Comparison of ENCODE assay signal across 12 cellular contexts in the genomic region with DNA sequence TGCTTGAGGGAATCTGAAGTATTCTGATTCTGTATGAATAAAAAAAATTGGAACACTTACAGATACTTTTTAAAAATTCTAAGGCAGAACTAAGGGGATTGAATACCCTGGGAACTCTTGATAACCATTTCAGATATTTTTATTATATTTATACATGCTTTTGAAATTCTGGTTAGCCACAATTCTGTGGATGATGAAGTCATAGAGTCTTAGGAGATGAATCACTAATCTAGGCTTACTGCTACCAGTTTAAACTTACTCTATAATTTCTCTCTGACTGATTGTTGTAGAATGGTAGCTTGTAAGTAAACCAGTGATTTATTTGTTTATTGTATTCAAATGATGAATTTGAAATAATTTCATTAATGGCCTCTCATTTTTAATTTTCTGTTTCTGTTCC. TPM values are rescaled to one million over a fixed set of nuclear protein-coding genes. Genes with fewer than 3 reads are reported as not detected.
DNase-seq lines count a peak whose midpoint lies in the region; ATAC-seq and TF ChIP-seq lines count a peak whose summit lies in the region.
"Had no signal": no experiment of that assay in that cellular context is flagged by ENCODE, and none has a peak within 500 bp of the region (broad histone marks: within the 10 kb centered on the region; RNA-seq: fewer than 3 reads in every experiment).

No MANE protein-coding gene starts in this region.

- H3K4me3 ChIP-seq in PC-3 (ENCODE audit: low read length) (peak overlapping the region; percentile 33), BE2C (ENCODE audit: low read depth, low read length) (no peak overlapping the region)
- H3K4me3 ChIP-seq: ovary had no signal

- no peaks in the 10 kb centered on the region for H3K9me2 ChIP-seq in PC-3 (replicated peaks; ENCODE audit: low read length)

- no peak overlapping the region for H2AFZ ChIP-seq in PC-3 (ENCODE audit: low read length)

- H3K4me2 ChIP-seq in PC-3 (ENCODE audit: low read length): peak overlapping the region; percentile 72

- H3K27me3 ChIP-seq in PC-3 (ENCODE audit: low read length) (no peaks in the 10 kb centered on the region), BE2C (no peaks in the 10 kb centered on the region)
- H3K27me3 ChIP-seq: ovary had no signal

- H3K4me1 ChIP-seq in PC-3 (ENCODE audit: insufficient read depth, low read length) (peaks cover 54% of the 10 kb centered on the region), BE2C (no peaks in the 10 kb centered on the region)

- no peaks in the 10 kb centered on the region for H3K9me3 ChIP-seq in PC-3 (ENCODE audit: low read length)
- no peaks in the 10 kb centered on the region for H3K9me3 ChIP-seq in BE2C
- H3K9me3 ChIP-seq: ovary had no signal

- no peaks in the 10 kb centered on the region for H3K79me2 ChIP-seq in PC-3 (ENCODE audit: low read length)

- no peaks in the 10 kb centered on the region for H3K36me3 ChIP-seq in PC-3 (ENCODE audit: low read depth, low read length)
- H3K36me3 ChIP-seq in BE2C: no peaks in the 10 kb centered on the region
- H3K36me3 ChIP-seq: ovary had no signal

- H3K9ac ChIP-seq in PC-3 (ENCODE audit: low read length): peak overlapping the region; percentile 52

- H4K20me1 ChIP-seq in PC-3 (ENCODE audit: low read length): no peaks in the 10 kb centered on the region

- CTCF ChIA-PET in PC-3 (lab: Charles Lee): no interaction called here

- BruUV-seq in PC-3 (replicated peaks; lab: Mats Ljungman, UMichigan): no TSS peak

- TF ChIP-seq CTCF in PC-3 (conservative IDR thresholded peaks at IDR 0.05; ENCODE audit: low read depth, low read length) (no peak), GM10266 (IDR thresholded peaks at IDR 0.05; ENCODE audit: control insufficient read depth, insufficient read depth, low read depth, missing control alignments) (no peak), BE2C (IDR thresholded peaks at IDR 0.05; ENCODE audit: low read depth, low read length) (no peak)

- POLR2A ChIA-PET in PC-3 (lab: Charles Lee; ENCODE audit: unreplicated experiment): interaction anchor here (0.7 kb wide), 1 partner anchor 20 kb away, joined by 6 read pairs; no protein-coding TSS in a partner anchor

- no peaks in the 10 kb centered on the region for H3F3A ChIP-seq in PC-3 (ENCODE audit: low read length, unreplicated experiment)

- ATAC-seq in PC-3: peak; percentile 78
- no peak for ATAC-seq in Right ventricle myocardium inferior

- H3K27ac ChIP-seq in PC-3 (ENCODE audit: low read length): peak overlapping the region; percentile 85
- H3K27ac ChIP-seq: ovary had no signal

- DNase-seq in Daoy (ENCODE audit: low read depth): peak; percentile 65
- peak; percentile 80 for DNase-seq in PC-3
- DNase-seq in dermis blood vessel endothelial cell: peak; percentile 52
- DNase-seq in renal cortical epithelial cell (ENCODE audit: low read depth): peak; percentile 80
- DNase-seq in Right ventricle myocardium inferior (ENCODE audit: missing footprints): no peak
- DNase-seq in GM10266 (ENCODE audit: extremely low spot score): no peak
- no peak for DNase-seq in HK-2 (ENCODE audit: unreplicated experiment)
- DNase-seq in BE2C: no peak
- DNase-seq: effector CD4-positive, alpha-beta T cell; NCI-H526; ovary; T1000 had no signal

- intact Hi-C loops in PC-3 (cut with micrococcal nuclease) (no loop called here), Right ventricle myocardium inferior (cut with DNase I) (no loop called here)

RNA-seq across cellular contexts. Expression of gene SLAIN2, which starts 11.4 kb away (rescaled TPM):
- 25.8 and 28.7 TPM in 2 replicates for total RNA-seq in Daoy (2014; rRNA removed; shearing (Covaris generic))
- 12.5 and 17.6 TPM in 2 replicates for total RNA-seq in PC-3 (2014; rRNA removed)
- 19.9 and 22.7 TPM in 2 replicates for total RNA-seq in dermis blood vessel endothelial cell
- 13.4 and 36.5 TPM in 2 replicates for total RNA-seq in renal cortical epithelial cell
- total RNA-seq in Right ventricle myocardium inferior: 116 TPM
- polyA plus RNA-seq in BE2C (2012; ENCODE audit: insufficient read depth, insufficient read length, low read depth): 40.1 TPM

Comparison
In these comparisons a context has a peak if more than half of its experiments do, and no peak if none do; other contexts are left out.
1. DNase-seq: peak in Daoy (single experiment), PC-3 (single experiment), dermis blood vessel endothelial cell (single experiment) and renal cortical epithelial cell (single experiment); none in Right ventricle myocardium inferior (single experiment), GM10266 (single experiment), HK-2 (single experiment) and BE2C (single experiment).